Comparison of ENCODE assay signal across 16 cellular contexts in genomic region chr20:47974234-47974878, GRCh38.
"Had no signal": no experiment of that assay in that cellular context is flagged by ENCODE, and none has a peak within 500 bp of the region (broad histone marks: within the 10 kb centered on the region; RNA-seq: fewer than 3 reads in every experiment).

No MANE protein-coding gene starts in this region.

- FAIRE-seq: TTC549 had no signal

- H3K27me3 ChIP-seq: right atrium auricular region had no signal

- H3K9me3 Mint-ChIP-seq: activated naive CD4-positive, alpha-beta T cell treated with anti-CD3 and anti-CD28 coated beads, Interleukin-2, amount 10 ng/mL, durations not matched to agents 7 days and 5 days; activated T-helper 2 cell treated with anti-CD3 and anti-CD28 coated beads, Interferon-gamma antibody, Interleukin-2, Interleukin-4, amounts not matched to agents 10 μg/mL and 5 μg/mL and 100 μg/mL, durations not matched to agents 14 hours and 24 hours and 36 hours; effector memory CD8-positive, alpha-beta T cell had no signal

- H3K27ac Mint-ChIP-seq: activated naive CD4-positive, alpha-beta T cell treated with anti-CD3 and anti-CD28 coated beads, Interleukin-2, amount 10 ng/mL, durations not matched to agents 7 days and 5 days; activated T-helper 2 cell treated with anti-CD3 and anti-CD28 coated beads, Interferon-gamma antibody, Interleukin-2, Interleukin-4, amounts not matched to agents 10 μg/mL and 5 μg/mL and 100 μg/mL, durations not matched to agents 14 hours and 24 hours and 36 hours; effector memory CD8-positive, alpha-beta T cell; T-helper 17 cell had no signal

- DNase-seq: activated CD4-positive, alpha-beta T cell treated with anti-CD3 and anti-CD28 coated beads, Interleukin-2, amount 50 U/mL, for 1 hour; activated naive CD4-positive, alpha-beta T cell treated with anti-CD3 and anti-CD28 coated beads, Interleukin-2, amount 10 ng/mL, durations not matched to agents 7 days and 5 days; activated T-cell treated with anti-CD3 and anti-CD28 coated beads for 4 hours; central memory CD4-positive, alpha-beta T cell; cortex of kidney; effector memory CD8-positive, alpha-beta T cell; mesendoderm; stimulated activated CD4-positive, alpha-beta T cell treated with anti-CD3 and anti-CD28 coated beads, Interleukin-1b, Interleukin-23, amount 100 ng/mL, for 48 hours; stimulated activated naive B cell treated with anti-CD40 and anti-IgM and Interleukin-4, amounts not matched to agents 10 μg/mL and 1 μg/mL and 100 μg/mL, for 72 hours; T-helper 17 cell; upper lobe of right lung had no signal

- H3K4me3 Mint-ChIP-seq: activated naive CD4-positive, alpha-beta T cell treated with anti-CD3 and anti-CD28 coated beads, Interleukin-2, amount 10 ng/mL, durations not matched to agents 7 days and 5 days; effector memory CD8-positive, alpha-beta T cell; stimulated activated naive B cell treated with anti-CD40 and anti-IgM and Interleukin-4, amounts not matched to agents 10 μg/mL and 1 μg/mL and 100 μg/mL, for 72 hours; T-helper 17 cell had no signal

- ATAC-seq: effector memory CD8-positive, alpha-beta T cell had no signal

- H3K27ac ChIP-seq: neutrophil, spleen, upper lobe of right lung had no signal

- H3K4me3 ChIP-seq: right atrium auricular region, spleen, upper lobe of right lung had no signal

- H3K36me3 ChIP-seq: neutrophil, right atrium auricular region, spleen, upper lobe of right lung had no signal

- H3K36me3 Mint-ChIP-seq: activated naive CD4-positive, alpha-beta T cell treated with anti-CD3 and anti-CD28 coated beads, Interleukin-2, amount 10 ng/mL, durations not matched to agents 7 days and 5 days had no signal

- H3K9me3 ChIP-seq: neutrophil, right atrium auricular region, spleen, upper lobe of right lung had no signal
